ENCODE assay signal across 8 cellular contexts in the genomic region with DNA sequence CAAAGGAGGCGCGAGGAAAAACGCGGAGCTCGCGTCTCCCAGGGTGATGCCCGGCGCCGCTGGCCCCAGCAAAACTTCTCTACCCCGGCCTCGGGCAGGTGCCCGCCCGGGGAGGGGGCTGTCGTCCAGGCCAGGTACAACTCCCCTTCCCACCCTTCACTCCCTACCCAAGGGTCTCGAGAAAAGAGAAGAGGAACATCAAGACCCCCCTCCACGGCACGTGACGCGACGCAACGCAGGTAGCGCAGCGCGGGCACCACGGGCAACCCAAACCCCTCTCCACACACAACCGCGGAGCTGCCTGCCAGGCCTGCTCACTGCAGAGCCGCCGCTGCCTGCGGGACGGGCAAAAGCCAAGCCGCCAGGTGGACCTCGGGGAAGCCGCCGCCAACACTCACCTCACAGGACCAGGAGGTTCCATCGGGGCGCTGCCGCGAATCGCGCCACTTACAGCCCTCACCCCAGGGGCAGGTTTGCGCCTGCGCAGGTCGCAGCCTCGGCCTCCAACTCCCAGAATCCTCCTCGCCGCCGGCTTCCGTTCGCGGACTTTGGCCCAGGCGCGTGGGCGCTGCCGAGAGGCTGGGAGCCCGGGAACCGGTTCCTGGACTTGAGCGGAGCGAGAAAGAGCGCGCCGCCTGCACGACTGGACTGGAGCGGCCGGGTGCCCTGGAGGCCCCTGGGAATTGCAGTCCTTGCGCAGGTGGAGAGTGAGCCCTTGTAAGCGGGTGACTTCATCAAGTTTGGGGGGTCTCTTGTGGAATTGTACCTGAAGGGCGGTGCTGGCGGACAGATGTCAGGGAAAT. TPM values are rescaled to one million over a fixed set of nuclear protein-coding genes. Genes with fewer than 3 reads are reported as not detected.
A peak's percentile ranks its signal among the peaks of the same experiment; 100 is the strongest.
DNase-seq lines count a peak whose midpoint lies in the region; ATAC-seq and TF ChIP-seq lines count a peak whose summit lies in the region.

A gene (minus strand): TSS at position 477 of the 803 bp plus-strand sequence. CDS start 56 bp downstream, at position 421.

- H3K27me3 Mint-ChIP-seq in T-helper 1 cell treated with Interleukin-12 subunit alpha and Interleukin-12 subunit beta and Interleukin-4 antibody, amounts not matched to agents 30 μg/mL and 1 μg/mL, for 36 hours (ENCODE audit: low read depth) = peaks cover 17% of the 10 kb centered on the region
- peaks cover 1% of the 10 kb centered on the region for H3K27me3 Mint-ChIP-seq in progenitor cell of endocrine pancreas

- TF ChIP-seq CTCF in GM12864 (IDR thresholded peaks at IDR 0.05; ENCODE audit: low read depth, low read length, missing control alignments) (no peak), left ventricle myocardium inferior (IDR thresholded peaks at IDR 0.05; ENCODE audit: borderline replicate concordance) (no peak), progenitor cell of endocrine pancreas (IDR thresholded peaks at IDR 0.05; ENCODE audit: unreplicated experiment) (no peak)

- DNase-seq in GM12864 (ENCODE audit: low read depth) (peak; percentile 85), NCI-H146 treated with DMSO at 0.1 percent for 48 hours (lab: John Stamatoyannopoulos, UW; ENCODE audit: unreplicated experiment) (peak; percentile 93), amygdala (lab: John Stamatoyannopoulos, UW) (peak; percentile 50 to 95 (median 89)), left ventricle myocardium inferior (peak; percentile 94), progenitor cell of endocrine pancreas (ENCODE audit: low spot score, unreplicated experiment) (peak; percentile 96), ureter (ENCODE audit: low spot score) (peak; percentile 96)

- H3K9me3 Mint-ChIP-seq in T-helper 1 cell treated with Interleukin-12 subunit alpha and Interleukin-12 subunit beta and Interleukin-4 antibody, amounts not matched to agents 30 μg/mL and 1 μg/mL, for 36 hours = peaks cover 24% of the 10 kb centered on the region
- H3K9me3 Mint-ChIP-seq in progenitor cell of endocrine pancreas (ENCODE audit: low read depth) = peaks cover 1% of the 10 kb centered on the region

- H3K4me3 ChIP-seq in GM12864 (ENCODE audit: low read depth, low read length) (peak within 1 kb of the TSS; percentile 72), left ventricle myocardium inferior (peak within 1 kb of the TSS; percentile 88)

- intact Hi-C loops in left ventricle myocardium inferior (cut with micrococcal nuclease) = no loop called here

- H3K27ac Mint-ChIP-seq in T-helper 1 cell treated with Interleukin-12 subunit alpha and Interleukin-12 subunit beta and Interleukin-4 antibody, amounts not matched to agents 30 μg/mL and 1 μg/mL, for 36 hours = peak within 1 kb of the TSS; percentile 62
- peak within 1 kb of the TSS; percentile 99 for H3K27ac Mint-ChIP-seq in progenitor cell of endocrine pancreas

- peaks cover 25% of the 10 kb centered on the region for H3K27me3 ChIP-seq in left ventricle myocardium inferior (ENCODE audit: low read depth)

- H3K9me3 ChIP-seq in left ventricle myocardium inferior (replicated peaks) = no peaks in the 10 kb centered on the region

- H3K4me3 Mint-ChIP-seq in T-helper 1 cell treated with Interleukin-12 subunit alpha and Interleukin-12 subunit beta and Interleukin-4 antibody, amounts not matched to agents 30 μg/mL and 1 μg/mL, for 36 hours = peak within 1 kb of the TSS; percentile 84
- peak within 1 kb of the TSS; percentile 78 for H3K4me3 Mint-ChIP-seq in progenitor cell of endocrine pancreas (ENCODE audit: low read depth)

- H3K36me3 ChIP-seq in left ventricle myocardium inferior = peaks cover 34% of the 10 kb centered on the region

- peak within 1 kb of the TSS; percentile 86 for H3K27ac ChIP-seq in left ventricle myocardium inferior (replicated peaks)

- ATAC-seq in HG02798 (IDR thresholded peaks at IDR 0.05; ENCODE audit: poor library complexity, unreplicated experiment) = peak; percentile 96

- H3K36me3 Mint-ChIP-seq in T-helper 1 cell treated with Interleukin-12 subunit alpha and Interleukin-12 subunit beta and Interleukin-4 antibody, amounts not matched to agents 30 μg/mL and 1 μg/mL, for 36 hours (ENCODE audit: low read depth) = peaks cover 51% of the 10 kb centered on the region
- H3K36me3 Mint-ChIP-seq in progenitor cell of endocrine pancreas (ENCODE audit: insufficient read depth) = peaks cover 28% of the 10 kb centered on the region

- peaks cover 26% of the 10 kb centered on the region for H3K4me1 ChIP-seq in left ventricle myocardium inferior

- H3K4me1 Mint-ChIP-seq in T-helper 1 cell treated with Interleukin-12 subunit alpha and Interleukin-12 subunit beta and Interleukin-4 antibody, amounts not matched to agents 30 μg/mL and 1 μg/mL, for 36 hours (ENCODE audit: low read depth) = peaks cover 15% of the 10 kb centered on the region
- peaks cover 23% of the 10 kb centered on the region for H3K4me1 Mint-ChIP-seq in progenitor cell of endocrine pancreas (ENCODE audit: low read depth)

RNA-seq across cellular contexts. Expression of the gene that starts here (rescaled TPM):
- total RNA-seq in left ventricle myocardium inferior (4.1 TPM), progenitor cell of endocrine pancreas (51.1 and 56.3 TPM in 2 replicates), ureter (5.9 TPM)

Comparison
In these comparisons a context has a peak if more than half of its experiments do, and no peak if none do; other contexts are left out.
1. Peak in every context shown above with its lines: DNase-seq, ATAC-seq, H3K4me3 ChIP-seq and H3K27ac ChIP-seq.